Comparison of ENCODE assay signal across 19 cellular contexts in genomic region chr3:16490062-16490641, GRCh38. TPM values are rescaled to one million over a fixed set of nuclear protein-coding genes. Genes with fewer than 3 reads are reported as not detected.
DNase-seq lines count a peak whose midpoint lies in the region; ATAC-seq and TF ChIP-seq lines count a peak whose summit lies in the region.
"Had no signal": no experiment of that assay in that cellular context is flagged by ENCODE, and none has a peak within 500 bp of the region (broad histone marks: within the 10 kb centered on the region; RNA-seq: fewer than 3 reads in every experiment).

No MANE protein-coding gene starts in this region.

- BruUV-seq in PC-9 (replicated peaks; lab: Mats Ljungman, UMichigan) = no TSS peak

- H3K27ac ChIP-seq in C4-2B (peak overlapping the region; percentile 28), PC-9 (no peak overlapping the region), lower lobe of right lung (peak overlapping the region; percentile 63)
- H3K27ac ChIP-seq: thoracic aorta, WERI-Rb-1 had no signal

- ATAC-seq in lower lobe of right lung (peak in 1 of 2 donors; percentile 36), HG02588 (IDR thresholded peaks at IDR 0.05; ENCODE audit: unreplicated experiment) (no peak)
- ATAC-seq: stimulated activated memory B cell treated with anti-CD40 and anti-IgM and Interleukin-4, amounts not matched to agents 10 μg/mL and 1 μg/mL and 100 μg/mL, for 72 hours had no signal

- H3K9me3 ChIP-seq in PC-9 (ENCODE audit: insufficient read depth, low read depth) = no peaks in the 10 kb centered on the region
- no peaks in the 10 kb centered on the region for H3K9me3 ChIP-seq in lower lobe of right lung
- H3K9me3 ChIP-seq: MG63, thoracic aorta had no signal

- no peak overlapping the region for H3K4me3 Mint-ChIP-seq in activated naive CD4-positive, alpha-beta T cell treated with anti-CD3 and anti-CD28 coated beads, Interleukin-2, amount 10 ng/mL, durations not matched to agents 7 days and 5 days
- H3K4me3 Mint-ChIP-seq: endodermal cell; mesothelial cell of epicardium; nephron; stimulated activated memory B cell treated with anti-CD40 and anti-IgM and Interleukin-4, amounts not matched to agents 10 μg/mL and 1 μg/mL and 100 μg/mL, for 72 hours had no signal

- peaks cover 22% of the 10 kb centered on the region for H3K4me1 Mint-ChIP-seq in activated naive CD4-positive, alpha-beta T cell treated with anti-CD3 and anti-CD28 coated beads, Interleukin-2, amount 10 ng/mL, durations not matched to agents 7 days and 5 days
- H3K4me1 Mint-ChIP-seq: endodermal cell had no signal

- no peak for TF ChIP-seq CTCF in C4-2B (conservative IDR thresholded peaks at IDR 0.05)
- TF ChIP-seq CTCF in PC-9 (conservative IDR thresholded peaks at IDR 0.05) = no peak
- no peak for TF ChIP-seq CTCF in lower lobe of right lung (IDR thresholded peaks at IDR 0.05)

- H3K4me2 ChIP-seq in PC-9 = peak overlapping the region; percentile 2

- no peaks in the 10 kb centered on the region for H3K27me3 Mint-ChIP-seq in activated naive CD4-positive, alpha-beta T cell treated with anti-CD3 and anti-CD28 coated beads, Interleukin-2, amount 10 ng/mL, durations not matched to agents 7 days and 5 days
- H3K27me3 Mint-ChIP-seq: stimulated activated memory B cell treated with anti-CD40 and anti-IgM and Interleukin-4, amounts not matched to agents 10 μg/mL and 1 μg/mL and 100 μg/mL, for 72 hours had no signal

- no peaks in the 10 kb centered on the region for H3F3A ChIP-seq in PC-9 (ENCODE audit: insufficient read depth, low read depth)

- H3K79me2 ChIP-seq in PC-9 (ENCODE audit: low read depth) = no peaks in the 10 kb centered on the region

- intact Hi-C loops in PC-9 (cut with micrococcal nuclease; ENCODE audit: unreplicated experiment) (no loop called here), lower lobe of right lung (cut with DNase I) (no loop called here)

- POLR2A ChIA-PET in HEK293T (lab: Yijun Ruan, JAX) = no interaction called here
- POLR2A ChIA-PET in PC-9 (lab: Charles Lee; ENCODE audit: unreplicated experiment) = no interaction called here

- no peak overlapping the region for H2AFZ ChIP-seq in PC-9

- DNase-seq in HEK293T (ENCODE audit: extremely low spot score) (no peak), PC-9 (peak in 1 of 2 experiments; percentile 51), lower lobe of right lung (no peak), RPMI8226 (no peak), AML-193 (lab: John Stamatoyannopoulos, UW) (no peak)
- no peak for DNase-seq in activated naive CD4-positive, alpha-beta T cell treated with anti-CD3 and anti-CD28 coated beads, Interleukin-2, amount 10 ng/mL, durations not matched to agents 7 days and 5 days
- DNase-seq: activated CD4-positive, alpha-beta T cell treated with anti-CD3 and anti-CD28 coated beads, Interleukin-2, amount 50 U/mL, for 4 hours; activated naive CD4-positive, alpha-beta T cell treated with anti-CD3 and anti-CD28 coated beads, Interleukin-2, amount 50 U/mL, for 16 hours; endodermal cell; H7; MG63; NCI-H1436 treated with DMSO at 0.1 percent for 48 hours; WERI-Rb-1 had no signal

- H3K27ac Mint-ChIP-seq in activated naive CD4-positive, alpha-beta T cell treated with anti-CD3 and anti-CD28 coated beads, Interleukin-2, amount 10 ng/mL, durations not matched to agents 7 days and 5 days = no peak overlapping the region
- H3K27ac Mint-ChIP-seq: endodermal cell, mesothelial cell of epicardium had no signal

- CTCF ChIA-PET in HEK293T (lab: Yijun Ruan, JAX) = interaction anchor here (0.6 kb wide), 1 partner anchor 17 kb away, joined by 5 read pairs; no protein-coding TSS in a partner anchor
- CTCF ChIA-PET in PC-9 (lab: Charles Lee) = no interaction called here
- CTCF ChIA-PET in activated naive CD4-positive, alpha-beta T cell treated with anti-CD3 and anti-CD28 coated beads, Interleukin-2, amount 10 ng/mL, durations not matched to agents 7 days and 5 days (lab: Charles Lee) = no interaction called here

- no peaks in the 10 kb centered on the region for H3K9me3 Mint-ChIP-seq in activated naive CD4-positive, alpha-beta T cell treated with anti-CD3 and anti-CD28 coated beads, Interleukin-2, amount 10 ng/mL, durations not matched to agents 7 days and 5 days

- H3K36me3 ChIP-seq in PC-9 (ENCODE audit: low read depth) (no peaks in the 10 kb centered on the region), lower lobe of right lung (peaks cover 28% of the 10 kb centered on the region)
- H3K36me3 ChIP-seq: WERI-Rb-1 had no signal

- H3K27me3 ChIP-seq in PC-9 (ENCODE audit: insufficient read depth, low read depth) = peaks cover 11% of the 10 kb centered on the region; the same call in 1 of the 2 replicates
- H3K27me3 ChIP-seq in lower lobe of right lung (ENCODE audit: low read depth) = no peaks in the 10 kb centered on the region
- H3K27me3 ChIP-seq: MG63 had no signal

- H3K4me3 ChIP-seq in PC-9 (no peak overlapping the region), lower lobe of right lung (no peak overlapping the region)
- H3K4me3 ChIP-seq: MG63, thoracic aorta had no signal

- H3K9me2 ChIP-seq in PC-9 (ENCODE audit: insufficient read depth) = no peaks in the 10 kb centered on the region

- no peaks in the 10 kb centered on the region for H4K20me1 ChIP-seq in PC-9 (ENCODE audit: insufficient read depth)

- H3K4me1 ChIP-seq in PC-9 (replicated peaks; ENCODE audit: insufficient read depth) (no peaks in the 10 kb centered on the region; the same call in 1 of the 2 replicates), lower lobe of right lung (peaks cover 26% of the 10 kb centered on the region)

- H3K36me3 Mint-ChIP-seq in activated naive CD4-positive, alpha-beta T cell treated with anti-CD3 and anti-CD28 coated beads, Interleukin-2, amount 10 ng/mL, durations not matched to agents 7 days and 5 days = peaks cover 67% of the 10 kb centered on the region

TF ChIP-seq in HEK293T, 16 proteins besides CTCF, POLR2A, EP300 and RAD21:
- no peak for TF ChIP-seq BHLHE40 (IDR thresholded peaks at IDR 0.05; ENCODE audit: borderline replicate concordance)
- no peak for TF ChIP-seq TARDBP (IDR thresholded peaks at IDR 0.05)
- peak; percentile 49 for TF ChIP-seq PKNOX1 (IDR thresholded peaks at IDR 0.05)

RNA-seq across cellular contexts. Expression of gene RFTN1, which starts 23.3 kb away (rescaled TPM):
- total RNA-seq in PC-9 (2021) (0.41 TPM in 1 of 2 replicates, not detected in the other), lower lobe of right lung (58.2 TPM)

Comparison
In these comparisons a context has a peak if more than half of its experiments do, and no peak if none do; other contexts are left out.
1. RNA of gene RFTN1, which starts 23.3 kb away (total RNA-seq): 58.2 TPM in lower lobe of right lung (single experiment); 0.41 TPM in PC-9; every median in the first group is over 10 times any median in the second.